In genomic region chr4:87229979-87230378, GRCh38 we compare ENCODE assay signal across 22 cellular contexts.
"Had no signal": no experiment of that assay in that cellular context is flagged by ENCODE, and none has a peak within 500 bp of the region (broad histone marks: within the 10 kb centered on the region; RNA-seq: fewer than 3 reads in every experiment).

No MANE protein-coding gene starts in this region.

- H3K27me3 ChIP-seq: MG63, SJSA1 had no signal

- DNase-seq: Karpas-422, KG1, MG63, NCI-H1092, NCI-H1105 treated with DMSO at 0.1 percent for 48 hours, NCI-H1417 treated with DMSO at 0.1 percent for 48 hours, NCI-H146, NCI-H1930, NCI-H2081, NCI-H2107, NCI-H2227 treated with DMSO at 0.1 percent for 48 hours, NCI-H446, NCI-H510A, NCI-H524 treated with DMSO at 0.1 percent for 48 hours, NCI-H69, NCI-H774, Right ventricle myocardium superior, RPMI8226, SIG-M5 had no signal

- H3K36me3 ChIP-seq: MG63, SJSA1 had no signal

- H3K4me3 ChIP-seq: MG63, SJSA1, SK-N-MC had no signal

- H3K9me3 ChIP-seq: MG63, SJSA1 had no signal

- H3K4me1 ChIP-seq: SJSA1 had no signal

- H3K27ac ChIP-seq: HL-60, SJSA1, SK-N-MC had no signal
